9 cellular contexts compared by ENCODE assay signal in the genomic region with DNA sequence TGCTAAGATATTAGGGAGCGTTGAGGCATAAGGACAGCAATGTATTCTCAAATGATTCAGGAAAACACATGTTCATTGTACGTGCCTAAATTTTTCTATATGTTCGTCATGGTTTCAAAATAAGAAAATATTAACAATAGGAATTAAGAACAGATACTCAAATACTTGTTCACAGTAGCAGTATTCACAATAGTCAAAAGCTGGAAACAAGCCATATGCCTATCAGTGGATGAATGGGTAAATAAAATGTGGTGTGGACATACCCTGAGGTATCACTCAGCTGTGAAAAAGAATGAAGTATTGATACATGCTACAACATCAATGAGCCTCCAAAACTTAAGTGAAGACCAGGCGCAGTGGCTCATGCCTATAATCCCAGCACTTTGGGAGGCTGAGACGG.
"Had no signal": no experiment of that assay in that cellular context is flagged by ENCODE, and none has a peak within 500 bp of the region (broad histone marks: within the 10 kb centered on the region; RNA-seq: fewer than 3 reads in every experiment).

No MANE protein-coding gene starts in this region.

- H3K9ac ChIP-seq: GM23248 had no signal

- H3K27ac ChIP-seq: GM23248 had no signal

- H3K4me2 ChIP-seq: GM23338 had no signal

- H3K36me3 ChIP-seq: HAP-1 had no signal

- H3K4me3 ChIP-seq: GM23248, GM23338, HAP-1 had no signal

- H3K4me1 ChIP-seq: HAP-1 had no signal

- H2AFZ ChIP-seq: GM23248, GM23338 had no signal

- DNase-seq: GM23248, GOT3, H7, H9, HCEC 1CT, HFFc6 had no signal

- ATAC-seq: GM23338, HCT116 had no signal

- H3K4me3 Mint-ChIP-seq: GM23338, H9, HFFc6 had no signal

- H3K9me3 ChIP-seq: HAP-1 had no signal
